In genomic region chr12:108633534-108634224, GRCh38 we compare ENCODE assay signal across 8 cellular contexts.
A peak's percentile ranks its signal among the peaks of the same experiment; 100 is the strongest.
DNase-seq lines count a peak whose midpoint lies in the region; ATAC-seq and TF ChIP-seq lines count a peak whose summit lies in the region.

A gene with protein sequence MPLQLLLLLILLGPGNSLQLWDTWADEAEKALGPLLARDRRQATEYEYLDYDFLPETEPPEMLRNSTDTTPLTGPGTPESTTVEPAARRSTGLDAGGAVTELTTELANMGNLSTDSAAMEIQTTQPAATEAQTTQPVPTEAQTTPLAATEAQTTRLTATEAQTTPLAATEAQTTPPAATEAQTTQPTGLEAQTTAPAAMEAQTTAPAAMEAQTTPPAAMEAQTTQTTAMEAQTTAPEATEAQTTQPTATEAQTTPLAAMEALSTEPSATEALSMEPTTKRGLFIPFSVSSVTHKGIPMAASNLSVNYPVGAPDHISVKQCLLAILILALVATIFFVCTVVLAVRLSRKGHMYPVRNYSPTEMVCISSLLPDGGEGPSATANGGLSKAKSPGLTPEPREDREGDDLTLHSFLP (minus strand): TSS chr12:108633894. CDS start chr12:108624307, 9,587 bp downstream.

- no peaks in the 10 kb centered on the region for H3K9me2 ChIP-seq in SU-DHL-6 (replicated peaks; ENCODE audit: insufficient read depth, low read length)

- peaks cover 43% of the 10 kb centered on the region for H3K4me1 ChIP-seq in muscle layer of colon (ENCODE audit: insufficient read depth, low read length)

- H4K20me1 ChIP-seq in SU-DHL-6 (ENCODE audit: low read depth, low read length): no peaks in the 10 kb centered on the region

- no peaks in the 10 kb centered on the region for H3K9me3 ChIP-seq in SU-DHL-6 (ENCODE audit: insufficient read depth, low read length)
- no peaks in the 10 kb centered on the region for H3K9me3 ChIP-seq in muscle layer of colon (ENCODE audit: low read length)

- in situ Hi-C loops in brain microvascular endothelial cell (cut with HindIII; ENCODE audit: low pct_ligation_motif_present, low sequenced_read_pairs): no loop called here

- H3K27ac ChIP-seq in SU-DHL-6 (ENCODE audit: low read depth, low read length) (peak within 1 kb of the TSS; percentile 96), muscle layer of colon (ENCODE audit: low read depth, low read length) (peak within 1 kb of the TSS; percentile 7), brain microvascular endothelial cell (no peak within 1 kb of the TSS)

- H3K36me3 Mint-ChIP-seq in activated naive CD4-positive, alpha-beta T cell treated with anti-CD3 and anti-CD28 coated beads, Interleukin-2, amount 50 U/mL, for 24 hours: peaks cover 6% of the 10 kb centered on the region

- peaks cover 79% of the 10 kb centered on the region for H3K4me1 Mint-ChIP-seq in activated naive CD4-positive, alpha-beta T cell treated with anti-CD3 and anti-CD28 coated beads, Interleukin-2, amount 50 U/mL, for 24 hours
- peaks cover 65% of the 10 kb centered on the region for H3K4me1 Mint-ChIP-seq in stimulated activated naive CD8-positive, alpha-beta T cell treated with anti-CD3 and anti-CD28 coated beads, Interleukin-15, amount 100 ng/mL, for 72 hours

- no peaks in the 10 kb centered on the region for H3K79me2 ChIP-seq in SU-DHL-6 (ENCODE audit: insufficient read depth, low read length)

- peak within 1 kb of the TSS; percentile 99 for H3K27ac Mint-ChIP-seq in activated naive CD4-positive, alpha-beta T cell treated with anti-CD3 and anti-CD28 coated beads, Interleukin-2, amount 50 U/mL, for 24 hours
- peak within 1 kb of the TSS; percentile 96 to 98 for H3K27ac Mint-ChIP-seq in stimulated activated naive CD8-positive, alpha-beta T cell treated with anti-CD3 and anti-CD28 coated beads, Interleukin-15, amount 100 ng/mL, for 72 hours

- no peaks in the 10 kb centered on the region for H3K27me3 Mint-ChIP-seq in activated naive CD4-positive, alpha-beta T cell treated with anti-CD3 and anti-CD28 coated beads, Interleukin-2, amount 50 U/mL, for 24 hours
- no peaks in the 10 kb centered on the region for H3K27me3 Mint-ChIP-seq in stimulated activated naive CD8-positive, alpha-beta T cell treated with anti-CD3 and anti-CD28 coated beads, Interleukin-15, amount 100 ng/mL, for 72 hours

- peak within 1 kb of the TSS; percentile 26 for H3K4me3 ChIP-seq in SU-DHL-6 (ENCODE audit: insufficient read depth, low read length, poor library complexity, severe bottlenecking)
- no peak within 1 kb of the TSS for H3K4me3 ChIP-seq in muscle layer of colon (ENCODE audit: low read depth in 1 of 2, low read length in 2 of 2)
- H3K4me3 ChIP-seq in brain microvascular endothelial cell (ENCODE audit: low read depth, low read length): no peak within 1 kb of the TSS

- peak; percentile 72 to 88 for DNase-seq in stimulated activated naive CD8-positive, alpha-beta T cell treated with anti-CD3 and anti-CD28 coated beads, Interleukin-15, amount 100 ng/mL, for 72 hours
- DNase-seq in brain microvascular endothelial cell (no peak), foreskin melanocyte (no peak)

- peak within 1 kb of the TSS; percentile 97 for H3K4me3 Mint-ChIP-seq in activated naive CD4-positive, alpha-beta T cell treated with anti-CD3 and anti-CD28 coated beads, Interleukin-2, amount 50 U/mL, for 24 hours
- H3K4me3 Mint-ChIP-seq in stimulated activated naive CD8-positive, alpha-beta T cell treated with anti-CD3 and anti-CD28 coated beads, Interleukin-15, amount 100 ng/mL, for 72 hours: peak within 1 kb of the TSS; percentile 91 to 95

- peak; percentile 67 for ATAC-seq in GM18868 (IDR thresholded peaks at IDR 0.05; ENCODE audit: unreplicated experiment)
- ATAC-seq in HG03064 (IDR thresholded peaks at IDR 0.05; ENCODE audit: low read depth, unreplicated experiment): peak; percentile 41
- peak; percentile 76 for ATAC-seq in stimulated activated naive CD8-positive, alpha-beta T cell treated with anti-CD3 and anti-CD28 coated beads, Interleukin-15, amount 100 ng/mL, for 72 hours

- H3K27me3 ChIP-seq in SU-DHL-6 (ENCODE audit: low read length) (no peaks in the 10 kb centered on the region; the same call in 1 of the 2 replicates), muscle layer of colon (ENCODE audit: control insufficient read depth in 1 of 2, insufficient read depth in 2 of 2, low read length in 2 of 2) (no peaks in the 10 kb centered on the region), brain microvascular endothelial cell (replicated peaks) (no peaks in the 10 kb centered on the region)

- H2AFZ ChIP-seq in SU-DHL-6 (ENCODE audit: low read depth, low read length, severe bottlenecking): no peak within 1 kb of the TSS

- peak; percentile 17 for TF ChIP-seq CTCF in SU-DHL-6 (IDR thresholded peaks at IDR 0.05; ENCODE audit: insufficient read depth, low read length, poor library complexity, severe bottlenecking)
- TF ChIP-seq CTCF in brain microvascular endothelial cell (IDR thresholded peaks at IDR 0.05; ENCODE audit: low read depth, low read length, missing control alignments): no peak

- peaks cover 42% of the 10 kb centered on the region for H3F3A ChIP-seq in SU-DHL-6 (ENCODE audit: insufficient read depth)

- H3K9ac ChIP-seq in SU-DHL-6 (ENCODE audit: low read length) (peak within 1 kb of the TSS; percentile 24; the same call in 1 of the 2 replicates), muscle layer of colon (ENCODE audit: low read length) (no peak within 1 kb of the TSS)

- H3K4me2 ChIP-seq in SU-DHL-6 (ENCODE audit: low read depth, low read length, poor library complexity, severe bottlenecking): peak within 1 kb of the TSS; percentile 64

- no peaks in the 10 kb centered on the region for H3K9me3 Mint-ChIP-seq in activated naive CD4-positive, alpha-beta T cell treated with anti-CD3 and anti-CD28 coated beads, Interleukin-2, amount 50 U/mL, for 24 hours
- H3K9me3 Mint-ChIP-seq in stimulated activated naive CD8-positive, alpha-beta T cell treated with anti-CD3 and anti-CD28 coated beads, Interleukin-15, amount 100 ng/mL, for 72 hours: no peaks in the 10 kb centered on the region

- H3K36me3 ChIP-seq in SU-DHL-6 (ENCODE audit: low read length): no peaks in the 10 kb centered on the region
- no peaks in the 10 kb centered on the region for H3K36me3 ChIP-seq in muscle layer of colon (ENCODE audit: insufficient read depth, low read length)
- H3K36me3 ChIP-seq in brain microvascular endothelial cell (replicated peaks): no peaks in the 10 kb centered on the region

Comparison
In these comparisons a context has a peak if more than half of its experiments do, and no peak if none do; other contexts are left out.
1. DNase-seq: peak in stimulated activated naive CD8-positive, alpha-beta T cell treated with anti-CD3 and anti-CD28 coated beads, Interleukin-15, amount 100 ng/mL, for 72 hours (2 of 2); none in brain microvascular endothelial cell (single experiment) and foreskin melanocyte (single experiment).
2. Peak in every context shown above with its lines, with median percentiles within 50 percentile points of each other: ATAC-seq.